In the genomic region with DNA sequence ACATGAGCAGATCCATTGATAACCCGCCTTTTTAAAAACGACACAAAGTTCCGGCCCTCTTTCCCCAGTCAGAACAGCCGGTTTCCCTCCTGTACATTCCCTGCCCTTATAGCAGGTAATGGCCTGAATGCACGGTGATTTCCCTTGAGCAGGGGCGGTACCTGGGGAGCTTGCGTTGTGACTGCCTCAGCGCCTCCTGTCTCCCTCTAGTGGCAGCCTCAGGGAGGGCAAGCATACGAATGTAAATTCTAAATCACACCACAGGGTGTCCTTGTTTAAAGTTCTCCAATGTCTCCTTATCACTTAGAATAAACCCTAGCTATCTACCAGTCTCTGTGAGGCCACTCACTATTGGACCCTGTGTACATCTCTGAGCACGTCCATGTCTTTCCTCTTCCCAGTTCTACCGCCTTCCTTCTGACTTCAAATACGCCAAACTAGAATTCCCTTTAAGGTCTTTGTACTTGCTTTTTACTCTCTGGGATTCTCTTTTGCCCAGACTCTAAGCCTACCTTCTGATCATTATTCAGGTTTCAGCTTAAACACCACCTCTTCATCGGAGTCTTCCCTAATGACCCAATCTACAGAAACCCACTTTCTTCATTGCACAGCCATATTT, we compare ENCODE assay signal across 8 cellular contexts. TPM values are rescaled to one million over a fixed set of nuclear protein-coding genes. Genes with fewer than 3 reads are reported as not detected.
A peak's percentile ranks its signal among the peaks of the same experiment; 100 is the strongest.
DNase-seq lines count a peak whose midpoint lies in the region; ATAC-seq and TF ChIP-seq lines count a peak whose summit lies in the region.

No MANE protein-coding gene starts in this region.

- DNase-seq in DMS53 treated with DMSO at 0.1 percent for 48 hours (lab: John Stamatoyannopoulos, UW; ENCODE audit: unreplicated experiment) (peak; percentile 62), HL-60 (ENCODE audit: low read depth in 1 of 2, low spot score in 1 of 2) (peak; percentile 17 to 68), RWPE2 (ENCODE audit: low spot score) (no peak), left ventricle myocardium superior (peak; percentile 51), AG08396 (ENCODE audit: low spot score) (no peak)
- peak; percentile 12 to 27 for DNase-seq in activated T-helper 1 cell treated with anti-CD3 and anti-CD28 coated beads, Interleukin-2, amount 50 U/mL, for 16 hours (ENCODE audit: low read depth in 1 of 2, low spot score in 1 of 2)
- DNase-seq in stimulated activated CD4-positive, alpha-beta T cell treated with anti-CD3 and anti-CD28 coated beads, Interleukin-4, amount 100 ng/mL, for 4 hours: peak; percentile 63 to 65

- no peaks in the 10 kb centered on the region for H3K4me1 ChIP-seq in RWPE2 (ENCODE audit: insufficient read depth, poor library complexity, severe bottlenecking)

- intact Hi-C loops in left ventricle myocardium superior (cut with micrococcal nuclease): loop anchor here (5.0 kb wide), 1 partner anchor 405 kb away; no protein-coding TSS in a partner anchor

- ATAC-seq in GM21447 (IDR thresholded peaks at IDR 0.05; ENCODE audit: unreplicated experiment) (peak; percentile 99), RWPE2 (ENCODE audit: low read depth) (peak; percentile 73), left ventricle myocardium superior (no peak)

- TF ChIP-seq CTCF in HL-60 (IDR thresholded peaks at IDR 0.05; ENCODE audit: insufficient read depth, low read length): peak; percentile 89
- peak; percentile 86 for TF ChIP-seq CTCF in RWPE2 (IDR thresholded peaks at IDR 0.05; ENCODE audit: poor library complexity, severe bottlenecking)

- H3K27ac ChIP-seq in HL-60 (replicated peaks): no peak overlapping the region
- no peak overlapping the region for H3K27ac ChIP-seq in RWPE2 (ENCODE audit: poor library complexity, severe bottlenecking)

- H3K4me3 ChIP-seq in HL-60 (replicated peaks; ENCODE audit: insufficient read depth, low read length): no peak overlapping the region
- no peak overlapping the region for H3K4me3 ChIP-seq in RWPE2 (ENCODE audit: severe bottlenecking)

- H3K27me3 ChIP-seq in HL-60 (ENCODE audit: insufficient read depth, poor library complexity, severe bottlenecking) (no peaks in the 10 kb centered on the region), RWPE2 (ENCODE audit: insufficient read depth, poor library complexity, severe bottlenecking) (no peaks in the 10 kb centered on the region)

- no peaks in the 10 kb centered on the region for H3K9me3 ChIP-seq in RWPE2 (ENCODE audit: severe bottlenecking)

- H3K36me3 ChIP-seq in RWPE2 (ENCODE audit: low read depth): no peaks in the 10 kb centered on the region

RNA-seq across cellular contexts. Expression of gene LDB2, which starts 18.4 kb away (rescaled TPM):
- total RNA-seq in left ventricle myocardium superior: 27.4 TPM

Comparison
In these comparisons a context has a peak if more than half of its experiments do, and no peak if none do; other contexts are left out.
1. DNase-seq: peak in DMS53 treated with DMSO at 0.1 percent for 48 hours (single experiment), HL-60 (2 of 2), activated T-helper 1 cell treated with anti-CD3 and anti-CD28 coated beads, Interleukin-2, amount 50 U/mL, for 16 hours (2 of 2), left ventricle myocardium superior (single experiment) and stimulated activated CD4-positive, alpha-beta T cell treated with anti-CD3 and anti-CD28 coated beads, Interleukin-4, amount 100 ng/mL, for 4 hours (2 of 2); none in RWPE2 (single experiment) and AG08396 (single experiment).